9 cellular contexts compared by ENCODE assay signal in genomic region chr11:1749787-1750351, GRCh38. TPM values are rescaled to one million over a fixed set of nuclear protein-coding genes. Genes with fewer than 3 reads are reported as not detected.
DNase-seq lines count a peak whose midpoint lies in the region; ATAC-seq and TF ChIP-seq lines count a peak whose summit lies in the region.
"Had no signal": no experiment of that assay in that cellular context is flagged by ENCODE, and none has a peak within 500 bp of the region (broad histone marks: within the 10 kb centered on the region; RNA-seq: fewer than 3 reads in every experiment).

No MANE protein-coding gene starts in this region.

- no peaks in the 10 kb centered on the region for H3K36me3 ChIP-seq in smooth muscle cell (ENCODE audit: low read depth)

- DNase-seq in DMS153 (lab: John Stamatoyannopoulos, UW) (peak; percentile 43), DMS153 treated with DMSO at 0.1 percent for 48 hours (lab: John Stamatoyannopoulos, UW; ENCODE audit: unreplicated experiment) (no peak), WTC11 (ENCODE audit: low spot score) (no peak), foreskin keratinocyte (peak in 1 of 2 donors; percentile 34), smooth muscle cell (lab: John Stamatoyannopoulos, UW; ENCODE audit: unreplicated experiment) (no peak), GOT3 (lab: John Stamatoyannopoulos, UW) (no peak), NOMO-1 (lab: John Stamatoyannopoulos, UW; ENCODE audit: unreplicated experiment in 2 of 2) (no peak)

- CTCF ChIA-PET in WTC11 (lab: Charles Lee) = interaction anchor here (0.6 to 4.4 kb wide), 9 partner anchors 16 to 163 kb away, joined by 3 to 32 read pairs (median 4); no protein-coding TSS in a partner anchor

- H3K27me3 ChIP-seq in foreskin keratinocyte = peaks cover 37% of the 10 kb centered on the region
- H3K27me3 ChIP-seq in smooth muscle cell (ENCODE audit: low read depth) = no peaks in the 10 kb centered on the region

- H3K27ac ChIP-seq in foreskin keratinocyte (no peak overlapping the region), smooth muscle cell (ENCODE audit: low read depth) (peak overlapping the region; percentile 77)
- H3K27ac ChIP-seq: 22Rv1 had no signal

- H3K4me3 Mint-ChIP-seq in WTC11 = peak overlapping the region; percentile 57

- no peak overlapping the region for H2AFZ ChIP-seq in smooth muscle cell (ENCODE audit: low read depth)

- no peaks in the 10 kb centered on the region for H3K79me2 ChIP-seq in smooth muscle cell (ENCODE audit: low read depth)

- no peaks in the 10 kb centered on the region for H3K4me1 ChIP-seq in foreskin keratinocyte
- peaks cover 15% of the 10 kb centered on the region for H3K4me1 ChIP-seq in smooth muscle cell (ENCODE audit: low read depth)

- peaks cover 12% of the 10 kb centered on the region for H3K4me1 Mint-ChIP-seq in WTC11

- WGBS in smooth muscle cell (ENCODE audit: low lambda C conversion rate) = 39% methylated on average over 12 of the region's 12 CpGs

- peak overlapping the region; percentile 39 for H3K9ac ChIP-seq in smooth muscle cell (ENCODE audit: low read depth)

- ATAC-seq in WTC11 (peak; percentile 6), foreskin keratinocyte (peak; percentile 20), HG02759 (IDR thresholded peaks at IDR 0.05; ENCODE audit: unreplicated experiment) (no peak)

- POLR2A ChIA-PET in WTC11 (lab: Charles Lee) = no interaction called here

- peaks cover 8% of the 10 kb centered on the region for H3F3A ChIP-seq in smooth muscle cell (ENCODE audit: low read depth)

- peak overlapping the region; percentile 98 for H3K4me2 ChIP-seq in smooth muscle cell

- peak overlapping the region; percentile 61 for H3K4me3 ChIP-seq in smooth muscle cell

- H4K20me1 ChIP-seq in smooth muscle cell (ENCODE audit: low read depth) = peaks cover 38% of the 10 kb centered on the region

- H3K27me3 Mint-ChIP-seq in WTC11 (ENCODE audit: low read depth) = peaks cover 51% of the 10 kb centered on the region

- H3K36me3 Mint-ChIP-seq in WTC11 = peaks cover 10% of the 10 kb centered on the region

- peaks cover 12% of the 10 kb centered on the region for H3K9me3 Mint-ChIP-seq in WTC11

- H3K27ac Mint-ChIP-seq in WTC11 = no peak overlapping the region

- TF ChIP-seq CTCF in WTC11 (IDR thresholded peaks at IDR 0.05) = no peak
- TF ChIP-seq CTCF in foreskin keratinocyte (conservative IDR thresholded peaks at IDR 0.05) = no peak
- TF ChIP-seq CTCF in smooth muscle cell (IDR thresholded peaks at IDR 0.05; ENCODE audit: borderline replicate concordance, insufficient read depth, poor library complexity, severe bottlenecking) = no peak

- H3K9me3 ChIP-seq in smooth muscle cell (replicated peaks; ENCODE audit: low read depth) = no peaks in the 10 kb centered on the region

TF ChIP-seq in WTC11, 78 proteins besides CTCF, POLR2A, EP300 and RAD21 (continues in another document):
- no peak for TF ChIP-seq STAT6 (CRISPR knock-in tag; conservative IDR thresholded peaks at IDR 0.05; ENCODE audit: low read depth)
- no peak for TF ChIP-seq NR3C1 (CRISPR knock-in tag; conservative IDR thresholded peaks at IDR 0.05; ENCODE audit: low read depth)
- no peak for TF ChIP-seq ZNF532 (CRISPR knock-in tag; IDR thresholded peaks at IDR 0.05; ENCODE audit: borderline replicate concordance)
- no peak for TF ChIP-seq ZNF219 (CRISPR knock-in tag; IDR thresholded peaks at IDR 0.05; ENCODE audit: borderline replicate concordance)
- no peak for TF ChIP-seq IRF2 (CRISPR knock-in tag; IDR thresholded peaks at IDR 0.05; ENCODE audit: borderline replicate concordance, low read depth)
- no peak for TF ChIP-seq PREB (CRISPR knock-in tag; IDR thresholded peaks at IDR 0.05; ENCODE audit: borderline replicate concordance)
- no peak for TF ChIP-seq ELF4 (CRISPR knock-in tag; IDR thresholded peaks at IDR 0.05; ENCODE audit: low read depth)
- TF ChIP-seq GABPB1 (CRISPR knock-in tag; IDR thresholded peaks at IDR 0.05) = no peak
- no peak for TF ChIP-seq MXD4 (CRISPR knock-in tag; IDR thresholded peaks at IDR 0.05; ENCODE audit: borderline replicate concordance)

RNA-seq across cellular contexts. Expression of gene IFITM10, which starts 0.5 kb away (rescaled TPM):
- 0.80 to 1.7 TPM (median 1.3 TPM) in 3 replicates for total RNA-seq in WTC11 (2021)
- 0.04 and 0.14 TPM in 2 replicates for total RNA-seq in foreskin keratinocyte
- polyA plus RNA-seq in foreskin keratinocyte = 0.06 TPM in 1 of 2 replicates, not detected in the other
- 0.49 and 2.5 TPM in 2 replicates for total RNA-seq in smooth muscle cell
- 2.2 and 4.2 TPM in 2 replicates for polyA plus RNA-seq in smooth muscle cell

RNA-seq across cellular contexts. Expression of gene CTSD, which starts 13.9 kb away (rescaled TPM):
- total RNA-seq in WTC11 (2021) (194 to 199 TPM (median 198 TPM) in 3 replicates), foreskin keratinocyte (116 and 154 TPM in 2 replicates), smooth muscle cell (101 and 123 TPM in 2 replicates)
- polyA plus RNA-seq in foreskin keratinocyte (185 and 260 TPM in 2 replicates), smooth muscle cell (301 and 310 TPM in 2 replicates)

RNA-seq across cellular contexts. Expression of gene KRTAP5-6, which starts 52.9 kb away (rescaled TPM):
- total RNA-seq in WTC11 (2021) = 0.35 TPM in 1 of 3 replicates, not detected in the others
- total RNA-seq in foreskin keratinocyte = not detected in 2 replicates
- not detected in 2 replicates for polyA plus RNA-seq in foreskin keratinocyte
- total RNA-seq in smooth muscle cell = not detected in 2 replicates
- not detected in 2 replicates for polyA plus RNA-seq in smooth muscle cell
